Comparison of ENCODE assay signal across 9 cellular contexts in the genomic region with DNA sequence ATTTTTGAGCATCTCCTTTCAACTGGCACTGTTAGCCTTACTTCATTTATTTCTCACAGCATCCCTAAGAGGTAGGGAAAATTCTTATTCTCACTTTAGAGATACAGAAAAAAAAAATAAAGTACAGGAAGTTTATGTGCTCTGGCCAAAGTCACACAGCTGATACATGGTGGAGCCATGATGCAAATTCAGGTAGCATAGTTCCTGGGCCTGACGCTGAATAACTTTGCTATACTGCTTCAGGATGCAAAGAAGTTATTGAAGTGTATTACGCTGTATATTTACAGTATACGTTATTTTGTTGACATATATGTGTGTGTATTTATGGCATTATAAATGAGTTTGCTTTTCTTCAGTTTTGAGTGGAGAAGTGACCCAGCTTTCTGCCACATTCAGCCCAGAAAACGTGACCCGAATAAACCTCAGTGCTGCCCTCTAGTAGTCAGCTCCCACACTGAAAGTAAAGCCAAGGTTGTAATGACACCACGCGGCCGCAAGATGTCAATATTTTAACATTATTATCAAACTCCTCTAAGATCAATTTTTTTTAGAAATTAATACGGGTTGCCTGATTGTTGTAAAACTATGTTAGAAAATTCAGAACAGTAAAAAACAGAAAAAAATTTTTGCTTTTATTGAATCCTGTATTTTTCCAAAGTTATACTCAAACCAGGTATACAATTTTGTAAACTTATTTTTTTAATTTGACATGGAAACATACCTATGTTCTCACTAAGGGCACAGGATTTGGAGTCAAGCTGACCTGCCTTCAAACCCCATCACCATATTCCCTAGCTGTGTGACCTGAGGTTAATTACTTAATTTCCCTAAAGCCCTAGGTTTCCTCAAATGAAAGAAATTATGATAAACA. TPM values are rescaled to one million over a fixed set of nuclear protein-coding genes. Genes with fewer than 3 reads are reported as not detected.
DNase-seq lines count a peak whose midpoint lies in the region; ATAC-seq and TF ChIP-seq lines count a peak whose summit lies in the region.
"Had no signal": no experiment of that assay in that cellular context is flagged by ENCODE, and none has a peak within 500 bp of the region (broad histone marks: within the 10 kb centered on the region; RNA-seq: fewer than 3 reads in every experiment).

No MANE protein-coding gene starts in this region.

- TF ChIP-seq CTCF in dorsolateral prefrontal cortex (IDR thresholded peaks at IDR 0.05 in 54 of 56, conservative IDR thresholded peaks at IDR 0.05 in 2 of 56; ENCODE audit: low read depth in 1 of 56, partially characterized antibody in 56 of 56), result peak; percentile 38 to 100 (median 98)

- no peaks in the 10 kb centered on the region for H3K4me1 Mint-ChIP-seq in activated CD4-positive, alpha-beta T cell treated with anti-CD3 and anti-CD28 coated beads, Interleukin-2, amount 10 ng/mL, durations not matched to agents 7 days and 5 days

- no peak overlapping the region for H3K27ac Mint-ChIP-seq in activated CD4-positive, alpha-beta T cell treated with anti-CD3 and anti-CD28 coated beads, Interleukin-2, amount 10 ng/mL, durations not matched to agents 7 days and 5 days

- peaks cover 0 to 63% (median 15%) of the 10 kb centered on the region in 45 donors for H3K27me3 ChIP-seq in dorsolateral prefrontal cortex

- no peak overlapping the region for H3K27ac ChIP-seq in dorsolateral prefrontal cortex
- H3K27ac ChIP-seq: BLaER1 treated with 17β-estradiol and CSF1 and Interleukin-3, amounts not matched to agents 10 nM and 100 nM had no signal

- peak; percentile 18 for DNase-seq in NCI-H2107 treated with DMSO at 0.1 percent for 48 hours (lab: John Stamatoyannopoulos, UW; ENCODE audit: unreplicated experiment)
- DNase-seq in NCI-H2107 (lab: John Stamatoyannopoulos, UW), result no peak
- peak; percentile 69 for DNase-seq in NCI-H460 (ENCODE audit: extremely low read depth, low read depth)
- peak; percentile 64 for DNase-seq in activated CD4-positive, alpha-beta T cell treated with anti-CD3 and anti-CD28 coated beads, Interleukin-2, amount 10 ng/mL, durations not matched to agents 7 days and 5 days
- peak in 9 of 10 donors; percentile 30 to 86 (median 58) for DNase-seq in dorsolateral prefrontal cortex
- peak; percentile 70 to 83 for DNase-seq in lung microvascular endothelial cell (ENCODE audit: low read depth in 2 of 2)
- DNase-seq in stimulated activated CD8-positive, alpha-beta memory T cell treated with anti-CD3 and anti-CD28 coated beads, Interleukin-2, amount 100 ng/mL, for 48 hours (ENCODE audit: low read depth in 2 of 2), result peak; percentile 20 to 30

- peak; percentile 67 for ATAC-seq in HG03025 (IDR thresholded peaks at IDR 0.05; ENCODE audit: low FRiP score, unreplicated experiment)

- H3K4me3 Mint-ChIP-seq in activated CD4-positive, alpha-beta T cell treated with anti-CD3 and anti-CD28 coated beads, Interleukin-2, amount 10 ng/mL, durations not matched to agents 7 days and 5 days, result no peak overlapping the region

- intact Hi-C loops in dorsolateral prefrontal cortex (cut with DNase I), result loop anchor here (5.0 to 10.0 kb wide), 3 partner anchors 147 to 399 kb away; no protein-coding TSS in a partner anchor

- POLR2A ChIA-PET in activated CD4-positive, alpha-beta T cell treated with anti-CD3 and anti-CD28 coated beads, Interleukin-2, amount 10 ng/mL, durations not matched to agents 7 days and 5 days (lab: Charles Lee), result no interaction called here

- CTCF ChIA-PET in activated CD4-positive, alpha-beta T cell treated with anti-CD3 and anti-CD28 coated beads, Interleukin-2, amount 10 ng/mL, durations not matched to agents 7 days and 5 days (lab: Charles Lee), result interaction anchor here (0.7 to 2.0 kb wide), 13 partner anchors 10 to 405 kb away, joined by 3 to 12 read pairs (median 4); no protein-coding TSS in a partner anchor

- H3K4me3 ChIP-seq in dorsolateral prefrontal cortex, result no peak overlapping the region
- H3K4me3 ChIP-seq: BLaER1 treated with 17β-estradiol and CSF1 and Interleukin-3, amounts not matched to agents 10 nM and 100 nM had no signal

- H3K27me3 Mint-ChIP-seq in activated CD4-positive, alpha-beta T cell treated with anti-CD3 and anti-CD28 coated beads, Interleukin-2, amount 10 ng/mL, durations not matched to agents 7 days and 5 days, result peaks cover 5% of the 10 kb centered on the region

- no peaks in the 10 kb centered on the region for H3K9me3 Mint-ChIP-seq in activated CD4-positive, alpha-beta T cell treated with anti-CD3 and anti-CD28 coated beads, Interleukin-2, amount 10 ng/mL, durations not matched to agents 7 days and 5 days

- no peaks in the 10 kb centered on the region for H3K36me3 Mint-ChIP-seq in activated CD4-positive, alpha-beta T cell treated with anti-CD3 and anti-CD28 coated beads, Interleukin-2, amount 10 ng/mL, durations not matched to agents 7 days and 5 days (ENCODE audit: low read depth)

RNA-seq across cellular contexts. Expression of a gene that starts 3.8 kb away (rescaled TPM):
- 0.09 TPM in 1 of 2 replicates, not detected in the other for total RNA-seq in NCI-H460 (2014; rRNA removed; shearing (Covaris generic))
- polyA plus RNA-seq in NCI-H460 (2014; cell fraction: nucleus; rRNA removed), result not detected in 2 replicates
- total RNA-seq in activated CD4-positive, alpha-beta T cell treated with anti-CD3 and anti-CD28 coated beads, Interleukin-2, amount 10 ng/mL, durations not matched to agents 7 days and 5 days, result not detected
- total RNA-seq in dorsolateral prefrontal cortex (under 1 TPM in 9 of 120 experiments, not detected in 111; 0.10 to 0.28 (median 0.15) TPM), lung microvascular endothelial cell (under 0.01 TPM in 2 replicates)

RNA-seq across cellular contexts. Expression of a gene that starts 50.9 kb away (rescaled TPM):
- total RNA-seq in NCI-H460 (2014; rRNA removed; shearing (Covaris generic)), result 34.1 and 37.6 TPM in 2 replicates
- 19.5 and 20.8 TPM in 2 replicates for polyA plus RNA-seq in NCI-H460 (2014; cell fraction: nucleus; rRNA removed)
- total RNA-seq in activated CD4-positive, alpha-beta T cell treated with anti-CD3 and anti-CD28 coated beads, Interleukin-2, amount 10 ng/mL, durations not matched to agents 7 days and 5 days, result 10 to 100 TPM; 13.8 to 14.0 TPM
- total RNA-seq in dorsolateral prefrontal cortex (10 to 100 TPM in 3 of 120 experiments, 1 to 10 TPM in 117; 1.8 to 14.4 (median 5.7) TPM), lung microvascular endothelial cell (6.8 and 8.5 TPM in 2 replicates)
